Comparison of ENCODE assay signal across 21 cellular contexts in the genomic region with DNA sequence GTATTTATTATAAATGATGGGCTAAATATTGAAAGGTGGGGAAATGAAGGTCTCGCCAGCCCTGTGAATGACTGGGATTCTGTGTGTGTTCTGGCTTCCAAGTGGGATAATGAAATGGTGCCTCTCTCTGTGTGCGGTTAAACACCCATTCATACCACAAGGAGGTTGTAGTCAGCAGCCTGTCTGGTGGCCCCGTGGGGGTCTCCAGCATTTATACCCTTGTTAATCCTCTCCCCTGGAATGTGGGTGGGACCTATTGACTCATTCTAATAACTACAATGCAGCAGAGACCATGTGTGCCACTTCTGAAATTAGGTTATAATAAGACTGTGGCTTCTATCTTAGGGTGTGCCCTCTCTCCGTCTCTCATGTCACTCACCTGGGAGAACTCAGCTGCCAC.
DNase-seq lines count a peak whose midpoint lies in the region; TF ChIP-seq lines count a peak whose summit lies in the region.
"Had no signal": no experiment of that assay in that cellular context is flagged by ENCODE, and none has a peak within 500 bp of the region (broad histone marks: within the 10 kb centered on the region; RNA-seq: fewer than 3 reads in every experiment).

No MANE protein-coding gene starts in this region.

- intact Hi-C loops in tibial artery (cut with DNase I; ENCODE audit: low total_unique reads), result loop anchor here (10.0 kb wide), 1 partner anchor 496 kb away; no protein-coding TSS in a partner anchor

- H3K4me1 ChIP-seq in tibial artery, result peaks cover 0 to 74% (median 34%) of the 10 kb centered on the region in 4 donors
- no peaks in the 10 kb centered on the region for H3K4me1 ChIP-seq in SJCRH30
- H3K4me1 ChIP-seq: right lobe of liver, suprapubic skin had no signal

- peaks cover 6% of the 10 kb centered on the region for H3K27me3 Mint-ChIP-seq in nephron progenitor cell (ENCODE audit: low read depth, poor library complexity)
- H3K27me3 Mint-ChIP-seq: activated CD4-positive, alpha-beta T cell treated with anti-CD3 and anti-CD28 coated beads for 36 hours; activated naive CD8-positive, alpha-beta T cell; activated T-helper 17 cell treated with anti-CD3 and anti-CD28 coated beads, Interleukin-2, amount 50 U/mL, for 72 hours; CD8-positive, alpha-beta memory T cell had no signal

- no peaks in the 10 kb centered on the region for H3K36me3 Mint-ChIP-seq in nephron progenitor cell (ENCODE audit: low read depth)
- H3K36me3 Mint-ChIP-seq: activated naive CD8-positive, alpha-beta T cell; CD8-positive, alpha-beta memory T cell; stimulated activated effector memory CD8-positive, alpha-beta T cell treated with anti-CD3 and anti-CD28 coated beads, Interleukin-12 subunit alpha, Interleukin-12 subunit beta, amount 100 ng/mL, for 72 hours had no signal

- H3K27me3 ChIP-seq in tibial artery (no peaks in the 10 kb centered on the region), SJCRH30 (no peaks in the 10 kb centered on the region)
- H3K27me3 ChIP-seq: right lobe of liver, suprapubic skin had no signal

- H3K27ac Mint-ChIP-seq in nephron progenitor cell, result peak overlapping the region; percentile 36
- H3K27ac Mint-ChIP-seq: activated CD4-positive, alpha-beta T cell treated with anti-CD3 and anti-CD28 coated beads for 36 hours; activated naive CD8-positive, alpha-beta T cell; activated T-helper 17 cell treated with anti-CD3 and anti-CD28 coated beads, Interleukin-2, amount 50 U/mL, for 72 hours; CD8-positive, alpha-beta memory T cell; stimulated activated effector memory CD8-positive, alpha-beta T cell treated with anti-CD3 and anti-CD28 coated beads, Interleukin-12 subunit alpha, Interleukin-12 subunit beta, amount 100 ng/mL, for 72 hours had no signal

- H3K27ac ChIP-seq in angular gyrus (ENCODE audit: low read depth, low read length) (peak overlapping the region; percentile 76), coronary artery (peak overlapping the region; percentile 82 to 86), tibial artery (peak overlapping the region; percentile 83 to 87), SJCRH30 (no peak overlapping the region)
- H3K27ac ChIP-seq: right lobe of liver, suprapubic skin had no signal

- H3K9me3 ChIP-seq in tibial artery (no peaks in the 10 kb centered on the region), SJCRH30 (replicated peaks) (no peaks in the 10 kb centered on the region)
- H3K9me3 ChIP-seq: right lobe of liver, suprapubic skin had no signal

- peaks cover 21% of the 10 kb centered on the region for H3K9me3 Mint-ChIP-seq in nephron progenitor cell

- H3K4me1 Mint-ChIP-seq in nephron progenitor cell, result peaks cover 34% of the 10 kb centered on the region
- H3K4me1 Mint-ChIP-seq: activated CD4-positive, alpha-beta T cell treated with anti-CD3 and anti-CD28 coated beads for 36 hours; activated T-helper 17 cell treated with anti-CD3 and anti-CD28 coated beads, Interleukin-2, amount 50 U/mL, for 72 hours; CD8-positive, alpha-beta memory T cell; stimulated activated effector memory CD8-positive, alpha-beta T cell treated with anti-CD3 and anti-CD28 coated beads, Interleukin-12 subunit alpha, Interleukin-12 subunit beta, amount 100 ng/mL, for 72 hours had no signal

- DNase-seq in coronary artery (ENCODE audit: low spot score) (no peak), nephron progenitor cell (no peak), tibial artery (no peak), SJCRH30 (no peak), AG08395 (ENCODE audit: low spot score) (no peak), retina (no peak)
- DNase-seq: activated CD4-positive, alpha-beta T cell treated with anti-CD3 and anti-CD28 coated beads for 36 hours; CD8-positive, alpha-beta memory T cell; DND-41; effector CD4-positive, alpha-beta T cell; glutamatergic neuron; MM.1S; mucosa of descending colon; NCI-H1436 treated with DMSO at 0.1 percent for 48 hours; right lobe of liver; SW 1271 had no signal

- H3K36me3 ChIP-seq in tibial artery (no peaks in the 10 kb centered on the region), SJCRH30 (no peaks in the 10 kb centered on the region)
- H3K36me3 ChIP-seq: right lobe of liver, suprapubic skin had no signal

- TF ChIP-seq CTCF in coronary artery (IDR thresholded peaks at IDR 0.05), result no peak
- no peak for TF ChIP-seq CTCF in nephron progenitor cell (IDR thresholded peaks at IDR 0.05)
- TF ChIP-seq CTCF in tibial artery (IDR thresholded peaks at IDR 0.05), result no peak

- no peak overlapping the region for H3K4me3 Mint-ChIP-seq in nephron progenitor cell
- H3K4me3 Mint-ChIP-seq: activated CD4-positive, alpha-beta T cell treated with anti-CD3 and anti-CD28 coated beads for 36 hours; activated naive CD8-positive, alpha-beta T cell; activated T-helper 17 cell treated with anti-CD3 and anti-CD28 coated beads, Interleukin-2, amount 50 U/mL, for 72 hours; CD8-positive, alpha-beta memory T cell; stimulated activated effector memory CD8-positive, alpha-beta T cell treated with anti-CD3 and anti-CD28 coated beads, Interleukin-12 subunit alpha, Interleukin-12 subunit beta, amount 100 ng/mL, for 72 hours had no signal

- H3K4me3 ChIP-seq in coronary artery, result no peak overlapping the region
- no peak overlapping the region for H3K4me3 ChIP-seq in tibial artery
- no peak overlapping the region for H3K4me3 ChIP-seq in SJCRH30
- H3K4me3 ChIP-seq: mucosa of descending colon, right lobe of liver, suprapubic skin had no signal
